ENCODE assay signal across 1 cellular context in the genomic region with DNA sequence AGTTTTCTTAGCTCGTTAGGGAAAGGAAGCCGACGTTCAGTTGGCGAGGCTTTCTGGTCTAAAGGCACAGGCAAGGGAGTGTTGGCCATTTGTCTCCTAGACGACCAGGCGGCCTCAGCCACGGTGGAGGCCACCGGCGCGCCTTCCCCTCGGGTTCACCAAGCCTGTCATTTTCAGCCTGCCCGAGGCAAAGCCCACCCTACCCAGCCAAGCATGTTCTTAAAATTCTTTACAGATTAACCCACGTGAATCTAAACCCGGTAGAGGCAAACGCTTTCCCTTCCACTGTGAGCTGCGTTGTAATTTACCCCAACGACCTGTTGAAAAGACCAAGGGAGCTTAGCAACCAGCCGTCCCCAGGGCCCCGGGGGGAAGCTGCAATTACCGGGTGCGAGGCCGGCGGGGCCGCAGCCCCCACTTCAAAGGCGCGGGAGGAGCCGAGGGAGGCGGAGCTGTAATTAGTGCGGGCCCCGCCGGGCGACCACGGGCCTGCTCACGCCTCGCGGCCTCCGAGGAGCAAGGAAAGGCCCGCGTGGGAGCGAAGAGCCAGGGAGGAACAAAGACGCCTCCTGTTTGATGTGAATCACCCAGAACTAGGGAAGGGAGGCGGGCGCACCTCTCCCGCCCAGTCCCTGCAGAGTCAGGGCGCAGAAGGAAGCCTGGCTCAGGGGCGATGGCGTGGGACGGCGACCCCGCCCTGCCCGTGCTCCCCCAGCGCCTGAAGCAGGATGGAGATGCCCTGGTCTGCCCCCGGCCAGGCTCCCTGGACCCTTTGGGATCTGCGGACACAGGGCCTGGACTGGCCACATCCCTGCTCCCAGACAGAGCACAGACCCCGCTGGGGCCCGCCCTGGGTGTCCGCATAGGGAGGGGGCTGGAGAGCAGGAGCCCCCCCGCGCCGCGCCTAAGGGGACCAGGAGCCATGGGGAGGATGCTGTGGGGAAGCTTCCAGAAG.
A peak's percentile ranks its signal among the peaks of the same experiment; 100 is the strongest.
TF ChIP-seq lines count a peak whose summit lies in the region.

No MANE protein-coding gene starts in this region.

TF ChIP-seq in K562, 482 proteins besides CTCF, POLR2A, EP300 and RAD21:
- TF ChIP-seq, protein P1, sequence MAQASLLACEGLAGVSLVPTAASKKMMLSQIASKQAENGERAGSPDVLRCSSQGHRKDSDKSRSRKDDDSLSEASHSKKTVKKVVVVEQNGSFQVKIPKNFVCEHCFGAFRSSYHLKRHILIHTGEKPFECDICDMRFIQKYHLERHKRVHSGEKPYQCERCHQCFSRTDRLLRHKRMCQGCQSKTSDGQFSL (CRISPR knock-in tag; IDR thresholded peaks at IDR 0.05), result peak; percentile 34; the same call in 1 of the 2 replicates
- TF ChIP-seq, protein P1 (tag; IDR thresholded peaks at IDR 0.05), result no peak
- TF ChIP-seq SMARCA5 (IDR thresholded peaks at IDR 0.05) (no peak), PCBP1 (IDR thresholded peaks at IDR 0.05; ENCODE audit: low read depth, low read length, poor library complexity, severe bottlenecking) (peak; percentile 32)
